14 cellular contexts compared by ENCODE assay signal in genomic region chr11:108973402-108974119, GRCh38.
DNase-seq lines count a peak whose midpoint lies in the region; ATAC-seq and TF ChIP-seq lines count a peak whose summit lies in the region.
"Had no signal": no experiment of that assay in that cellular context is flagged by ENCODE, and none has a peak within 500 bp of the region (broad histone marks: within the 10 kb centered on the region; RNA-seq: fewer than 3 reads in every experiment).

No MANE protein-coding gene starts in this region.

- no peaks in the 10 kb centered on the region for H3K9me3 Mint-ChIP-seq in activated T-helper 17 cell treated with anti-CD3 and anti-CD28 coated beads, Interleukin-2, amount 50 U/mL, for 72 hours
- H3K9me3 Mint-ChIP-seq: CD8-positive, alpha-beta T cell had no signal

- H3K9me3 ChIP-seq in AG04450 (ENCODE audit: control insufficient read depth, insufficient read depth, low read length) (no peaks in the 10 kb centered on the region), MM.1S (replicated peaks; ENCODE audit: insufficient read depth, low read length) (no peaks in the 10 kb centered on the region)
- H3K9me3 ChIP-seq: lower lobe of right lung had no signal

- H4K20me1 ChIP-seq in MM.1S (ENCODE audit: insufficient read depth, low read length) = no peaks in the 10 kb centered on the region

- no peaks in the 10 kb centered on the region for H3K79me2 ChIP-seq in MM.1S (ENCODE audit: low read length)

- no peaks in the 10 kb centered on the region for H3K36me3 Mint-ChIP-seq in activated T-helper 17 cell treated with anti-CD3 and anti-CD28 coated beads, Interleukin-2, amount 50 U/mL, for 72 hours (ENCODE audit: low read depth)
- H3K36me3 Mint-ChIP-seq: CD8-positive, alpha-beta T cell had no signal

- H3K36me3 ChIP-seq in MM.1S (replicated peaks; ENCODE audit: insufficient read depth, low read length) = no peaks in the 10 kb centered on the region
- H3K36me3 ChIP-seq: lower lobe of right lung had no signal

- POLR2A ChIA-PET in AG04450 (lab: Yijun Ruan, JAX) = interaction anchor here (0.5 kb wide), 1 partner anchor 13 kb away, joined by 3 read pairs; no protein-coding TSS in a partner anchor

- H3K4me1 Mint-ChIP-seq in activated T-helper 17 cell treated with anti-CD3 and anti-CD28 coated beads, Interleukin-2, amount 50 U/mL, for 72 hours = no peaks in the 10 kb centered on the region

- H3K27ac ChIP-seq in AG04450 (ENCODE audit: low read depth, low read length) (no peak overlapping the region), MM.1S (ENCODE audit: low read length) (no peak overlapping the region)
- H3K27ac ChIP-seq: lower lobe of right lung, SK-N-MC had no signal

- no peak overlapping the region for H2AFZ ChIP-seq in MM.1S (ENCODE audit: low read length)

- H3K4me2 ChIP-seq in MM.1S (ENCODE audit: low read depth, low read length) = no peak overlapping the region

- H3K4me3 ChIP-seq in AG04450 (ENCODE audit: low read depth, low read length) (no peak overlapping the region), MM.1S (ENCODE audit: low read length) (no peak overlapping the region)
- H3K4me3 ChIP-seq: lower lobe of right lung, SK-N-MC had no signal

- H3F3A ChIP-seq in MM.1S (ENCODE audit: insufficient read depth, low read length) = no peaks in the 10 kb centered on the region

- H3K4me3 Mint-ChIP-seq in activated T-helper 17 cell treated with anti-CD3 and anti-CD28 coated beads, Interleukin-2, amount 50 U/mL, for 72 hours = no peak overlapping the region
- H3K4me3 Mint-ChIP-seq: CD8-positive, alpha-beta T cell had no signal

- CTCF ChIA-PET in AG04450 (lab: Charles Lee) = interaction anchor here (0.6 kb wide), 1 partner anchor 24 kb away, joined by 5 read pairs; no protein-coding TSS in a partner anchor

- H3K9me2 ChIP-seq in MM.1S (replicated peaks; ENCODE audit: insufficient read depth, low read length) = no peaks in the 10 kb centered on the region

- H3K27ac Mint-ChIP-seq in activated T-helper 17 cell treated with anti-CD3 and anti-CD28 coated beads, Interleukin-2, amount 50 U/mL, for 72 hours = no peak overlapping the region
- H3K27ac Mint-ChIP-seq: CD8-positive, alpha-beta T cell had no signal

- TF ChIP-seq CTCF in AG04450 (IDR thresholded peaks at IDR 0.05; ENCODE audit: low read depth, low read length) = no peak
- TF ChIP-seq CTCF in MM.1S (IDR thresholded peaks at IDR 0.05; ENCODE audit: low read length) = no peak

- no peaks in the 10 kb centered on the region for H3K27me3 ChIP-seq in AG04450 (ENCODE audit: control insufficient read depth, insufficient read depth, low read length)
- H3K27me3 ChIP-seq in MM.1S (replicated peaks; ENCODE audit: insufficient read depth, low read length) = no peaks in the 10 kb centered on the region

- no peaks in the 10 kb centered on the region for H3K4me1 ChIP-seq in MM.1S (ENCODE audit: low read length)
- H3K4me1 ChIP-seq: lower lobe of right lung had no signal

- DNase-seq in AG04450 (ENCODE audit: low read depth, low spot score) (peak; percentile 39), hepatic stellate cell (ENCODE audit: low spot score) (peak; percentile 40), NCI-H510A treated with DMSO at 0.1 percent for 48 hours (lab: John Stamatoyannopoulos, UW) (no peak), MM.1S (no peak)
- DNase-seq: activated CD4-positive, alpha-beta T cell treated with anti-CD3 and anti-CD28 coated beads, Interleukin-2, amount 50 U/mL, for 4 hours; CD8-positive, alpha-beta T cell; lower lobe of right lung; NCI-H446 had no signal

- no peak overlapping the region for H3K9ac ChIP-seq in MM.1S (ENCODE audit: low read length)

- H3K27me3 Mint-ChIP-seq in activated T-helper 17 cell treated with anti-CD3 and anti-CD28 coated beads, Interleukin-2, amount 50 U/mL, for 72 hours = no peaks in the 10 kb centered on the region

- ATAC-seq in HG02610 (IDR thresholded peaks at IDR 0.05; ENCODE audit: unreplicated experiment) (peak; percentile 44), GM18907 (IDR thresholded peaks at IDR 0.05; ENCODE audit: unreplicated experiment) (no peak), HG03442 (IDR thresholded peaks at IDR 0.05; ENCODE audit: unreplicated experiment) (no peak)
- peak; percentile 63 for ATAC-seq in activated T-helper 17 cell treated with anti-CD3 and anti-CD28 coated beads, Interleukin-2, amount 50 U/mL, for 72 hours (replicated peaks)
- ATAC-seq: CD8-positive, alpha-beta T cell; HepG2; lower lobe of right lung had no signal

Comparison
In these comparisons a context has a peak if more than half of its experiments do, and no peak if none do; other contexts are left out.
1. DNase-seq: peak in AG04450 (single experiment) and hepatic stellate cell (single experiment); none in NCI-H510A treated with DMSO at 0.1 percent for 48 hours (single experiment) and MM.1S (single experiment).
2. ATAC-seq: peak in HG02610 (single experiment) and activated T-helper 17 cell treated with anti-CD3 and anti-CD28 coated beads, Interleukin-2, amount 50 U/mL, for 72 hours (single experiment); none in GM18907 (single experiment) and HG03442 (single experiment).